ENCODE assay signal across 8 cellular contexts in genomic region chr18:22813648-22814328, GRCh38.
DNase-seq lines count a peak whose midpoint lies in the region; ATAC-seq and TF ChIP-seq lines count a peak whose summit lies in the region.

No MANE protein-coding gene starts in this region.

- H3K27ac ChIP-seq in CD4-positive, CD25-positive, alpha-beta regulatory T cell (ENCODE audit: insufficient read depth, low read length, poor library complexity, severe bottlenecking), result no peak overlapping the region
- no peak overlapping the region for H3K27ac ChIP-seq in dorsolateral prefrontal cortex
- no peak overlapping the region for H3K27ac ChIP-seq in testis

- peaks cover 29% of the 10 kb centered on the region for H3K27me3 Mint-ChIP-seq in CD4-positive, CD25-positive, alpha-beta regulatory T cell
- H3K27me3 Mint-ChIP-seq in osteocyte (ENCODE audit: unreplicated experiment), result peaks cover 30% of the 10 kb centered on the region

- H3K27ac Mint-ChIP-seq in CD4-positive, CD25-positive, alpha-beta regulatory T cell, result no peak overlapping the region
- H3K27ac Mint-ChIP-seq in osteocyte (ENCODE audit: unreplicated experiment), result no peak overlapping the region

- TF ChIP-seq CTCF in dorsolateral prefrontal cortex (IDR thresholded peaks at IDR 0.05 in 54 of 56, conservative IDR thresholded peaks at IDR 0.05 in 2 of 56; ENCODE audit: low read depth in 1 of 56, partially characterized antibody in 56 of 56) (peak in 40 of 56 donors; percentile 11 to 65 (median 40)), osteocyte (IDR thresholded peaks at IDR 0.05) (peak; percentile 63), testis (IDR thresholded peaks at IDR 0.05) (no peak)

- peaks cover 0 to 2% (median 0%) of the 10 kb centered on the region in 7 donors for H3K9me3 Mint-ChIP-seq in CD4-positive, CD25-positive, alpha-beta regulatory T cell
- H3K9me3 Mint-ChIP-seq in osteocyte (ENCODE audit: unreplicated experiment), result no peaks in the 10 kb centered on the region

- no peaks in the 10 kb centered on the region for H3K4me1 ChIP-seq in CD4-positive, CD25-positive, alpha-beta regulatory T cell (ENCODE audit: control insufficient read depth, insufficient read depth, low read length, poor library complexity, severe bottlenecking)
- no peaks in the 10 kb centered on the region for H3K4me1 ChIP-seq in testis

- no peaks in the 10 kb centered on the region for H3K4me1 Mint-ChIP-seq in CD4-positive, CD25-positive, alpha-beta regulatory T cell
- H3K4me1 Mint-ChIP-seq in osteocyte (ENCODE audit: unreplicated experiment), result no peaks in the 10 kb centered on the region

- no peak for TF ChIP-seq POLR2A in testis (IDR thresholded peaks at IDR 0.05)

- WGBS in testis, 2 donors, result 25 to 28% methylated on average over 6 of the region's 6 CpGs

- DNase-seq in CD4-positive, CD25-positive, alpha-beta regulatory T cell, result peak in 2 of 3 donors; percentile 26 to 50
- DNase-seq in NCI-H774 (lab: John Stamatoyannopoulos, UW) (peak; percentile 26), dorsolateral prefrontal cortex (no peak), osteocyte (ENCODE audit: extremely low spot score, unreplicated experiment) (no peak), testis (no peak)

- no peaks in the 10 kb centered on the region for H3K36me3 ChIP-seq in CD4-positive, CD25-positive, alpha-beta regulatory T cell (ENCODE audit: control insufficient read depth, insufficient read depth, low read length)
- no peaks in the 10 kb centered on the region for H3K36me3 ChIP-seq in testis (ENCODE audit: low read depth, missing control alignments)

- no peaks in the 10 kb centered on the region for H3K9me3 ChIP-seq in CD4-positive, CD25-positive, alpha-beta regulatory T cell (ENCODE audit: control insufficient read depth in 2 of 2, low read length in 2 of 2)
- no peaks in the 10 kb centered on the region for H3K9me3 ChIP-seq in testis

- H3K36me3 Mint-ChIP-seq in CD4-positive, CD25-positive, alpha-beta regulatory T cell, result no peaks in the 10 kb centered on the region
- H3K36me3 Mint-ChIP-seq in osteocyte (ENCODE audit: unreplicated experiment), result no peaks in the 10 kb centered on the region

- no peak overlapping the region for H3K4me3 Mint-ChIP-seq in CD4-positive, CD25-positive, alpha-beta regulatory T cell
- no peak overlapping the region for H3K4me3 Mint-ChIP-seq in osteocyte (ENCODE audit: unreplicated experiment)

- intact Hi-C loops in dorsolateral prefrontal cortex (cut with DNase I), result no loop called here
- intact Hi-C loops in testis (cut with DNase I; ENCODE audit: low total_unique reads), result no loop called here

- H3K4me3 ChIP-seq in CD4-positive, CD25-positive, alpha-beta regulatory T cell (ENCODE audit: low read depth, low read length), result no peak overlapping the region
- H3K4me3 ChIP-seq in dorsolateral prefrontal cortex (no peak overlapping the region), testis (no peak overlapping the region)

- H3K27me3 ChIP-seq in CD4-positive, CD25-positive, alpha-beta regulatory T cell (ENCODE audit: control insufficient read depth, insufficient read depth, low read length), result peaks cover 9% of the 10 kb centered on the region
- H3K27me3 ChIP-seq in dorsolateral prefrontal cortex (peaks cover 0 to 28% (median 0%) of the 10 kb centered on the region in 45 donors), testis (no peaks in the 10 kb centered on the region)

- no peak for ATAC-seq in CD4-positive, CD25-positive, alpha-beta regulatory T cell (ENCODE audit: low read depth in 2 of 2)
- peak; percentile 52 for ATAC-seq in GM18502 (IDR thresholded peaks at IDR 0.05; ENCODE audit: poor library complexity, unreplicated experiment)
- no peak for ATAC-seq in GM19328 (IDR thresholded peaks at IDR 0.05; ENCODE audit: unreplicated experiment)
- no peak for ATAC-seq in HG03520 (IDR thresholded peaks at IDR 0.05; ENCODE audit: unreplicated experiment)

Comparison
In these comparisons a context has a peak if more than half of its experiments do, and no peak if none do; other contexts are left out.
1. DNase-seq: peak in CD4-positive, CD25-positive, alpha-beta regulatory T cell (2 of 3) and NCI-H774 (single experiment); none in dorsolateral prefrontal cortex (0 of 10), osteocyte (single experiment) and testis (single experiment).
2. CTCF ChIP-seq: peak in dorsolateral prefrontal cortex (40 of 56) and osteocyte (single experiment); none in testis (0 of 3).